Comparison of ENCODE assay signal across 28 cellular contexts in genomic region chr15:68894208-68894607, GRCh38.
"Had no signal": no experiment of that assay in that cellular context is flagged by ENCODE, and none has a peak within 500 bp of the region (broad histone marks: within the 10 kb centered on the region; RNA-seq: fewer than 3 reads in every experiment).

No MANE protein-coding gene starts in this region.

- H3K36me3 ChIP-seq: esophagus squamous epithelium, neural progenitor cell, prostate gland, sigmoid colon, stomach, thyroid gland had no signal

- H3K27ac Mint-ChIP-seq: immature natural killer cell; naive thymus-derived CD4-positive, alpha-beta T cell; nephron; neural progenitor cell; stimulated activated effector memory CD8-positive, alpha-beta T cell treated with anti-CD3 and anti-CD28 coated beads, Interleukin-12 subunit alpha, Interleukin-12 subunit beta, amount 100 ng/mL, for 72 hours; type B pancreatic cell had no signal

- H3K4me3 ChIP-seq: coronary artery, esophagus squamous epithelium, lung, neural progenitor cell, prostate gland, sigmoid colon, stomach, thyroid gland had no signal

- H3K9me3 ChIP-seq: esophagus squamous epithelium, prostate gland, sigmoid colon, stomach, thyroid gland had no signal

- H3K27me3 ChIP-seq: neural progenitor cell, thyroid gland had no signal

- H2AFZ ChIP-seq: neural progenitor cell, parathyroid adenoma had no signal

- H3K4me1 Mint-ChIP-seq: immature natural killer cell; naive thymus-derived CD4-positive, alpha-beta T cell; nephron; neural progenitor cell; stimulated activated effector memory CD8-positive, alpha-beta T cell treated with anti-CD3 and anti-CD28 coated beads, Interleukin-12 subunit alpha, Interleukin-12 subunit beta, amount 100 ng/mL, for 72 hours had no signal

- H3K4me3 Mint-ChIP-seq: immature natural killer cell; naive thymus-derived CD4-positive, alpha-beta T cell; nephron; neural progenitor cell; stimulated activated effector memory CD8-positive, alpha-beta T cell treated with anti-CD3 and anti-CD28 coated beads, Interleukin-12 subunit alpha, Interleukin-12 subunit beta, amount 100 ng/mL, for 72 hours; type B pancreatic cell had no signal

- H3K27me3 Mint-ChIP-seq: type B pancreatic cell had no signal

- FAIRE-seq: endothelial cell of umbilical vein, keratinocyte, urothelium cell line had no signal

- DNase-seq: dermis blood vessel endothelial cell; effector memory CD4-positive, alpha-beta T cell; esophagus squamous epithelium; foreskin melanocyte; hypothalamus; immature natural killer cell; mesenchymal stem cell; midbrain; naive thymus-derived CD4-positive, alpha-beta T cell; right cardiac atrium; sigmoid colon; stimulated activated CD4-positive, alpha-beta T cell treated with anti-CD3 and anti-CD28 coated beads, Interleukin-2, amount 100 ng/mL, for 24 hours; stimulated activated CD4-positive, alpha-beta T cell treated with anti-CD3 and anti-CD28 coated beads, Interleukin-4, amount 100 ng/mL, for 24 hours; stimulated activated naive CD4-positive, alpha-beta T cell treated with Interleukin-2 at 50 U/mL for 16 hours; stomach; thyroid gland had no signal

- H3K4me2 ChIP-seq: neural progenitor cell had no signal

- H3K36me3 Mint-ChIP-seq: immature natural killer cell; naive thymus-derived CD4-positive, alpha-beta T cell; neural progenitor cell; stimulated activated effector memory CD8-positive, alpha-beta T cell treated with anti-CD3 and anti-CD28 coated beads, Interleukin-12 subunit alpha, Interleukin-12 subunit beta, amount 100 ng/mL, for 72 hours; type B pancreatic cell had no signal

- H3K27ac ChIP-seq: coronary artery, esophagus squamous epithelium, neural progenitor cell, parathyroid adenoma, prostate gland, sigmoid colon, stomach, thyroid gland had no signal

- H3K79me2 ChIP-seq: parathyroid adenoma had no signal

- H3K9ac ChIP-seq: neural progenitor cell, parathyroid adenoma had no signal

- H3K9me3 Mint-ChIP-seq: stimulated activated effector memory CD8-positive, alpha-beta T cell treated with anti-CD3 and anti-CD28 coated beads, Interleukin-12 subunit alpha, Interleukin-12 subunit beta, amount 100 ng/mL, for 72 hours; type B pancreatic cell had no signal

- H3K4me1 ChIP-seq: esophagus squamous epithelium, neural progenitor cell, parathyroid adenoma, prostate gland, sigmoid colon, stomach, thyroid gland had no signal

- ATAC-seq: left lobe of liver; naive thymus-derived CD4-positive, alpha-beta T cell; right cardiac atrium; stimulated activated effector memory CD8-positive, alpha-beta T cell treated with anti-CD3 and anti-CD28 coated beads, Interleukin-12 subunit alpha, Interleukin-12 subunit beta, amount 100 ng/mL, for 72 hours had no signal
